8 cellular contexts compared by ENCODE assay signal in the genomic region with DNA sequence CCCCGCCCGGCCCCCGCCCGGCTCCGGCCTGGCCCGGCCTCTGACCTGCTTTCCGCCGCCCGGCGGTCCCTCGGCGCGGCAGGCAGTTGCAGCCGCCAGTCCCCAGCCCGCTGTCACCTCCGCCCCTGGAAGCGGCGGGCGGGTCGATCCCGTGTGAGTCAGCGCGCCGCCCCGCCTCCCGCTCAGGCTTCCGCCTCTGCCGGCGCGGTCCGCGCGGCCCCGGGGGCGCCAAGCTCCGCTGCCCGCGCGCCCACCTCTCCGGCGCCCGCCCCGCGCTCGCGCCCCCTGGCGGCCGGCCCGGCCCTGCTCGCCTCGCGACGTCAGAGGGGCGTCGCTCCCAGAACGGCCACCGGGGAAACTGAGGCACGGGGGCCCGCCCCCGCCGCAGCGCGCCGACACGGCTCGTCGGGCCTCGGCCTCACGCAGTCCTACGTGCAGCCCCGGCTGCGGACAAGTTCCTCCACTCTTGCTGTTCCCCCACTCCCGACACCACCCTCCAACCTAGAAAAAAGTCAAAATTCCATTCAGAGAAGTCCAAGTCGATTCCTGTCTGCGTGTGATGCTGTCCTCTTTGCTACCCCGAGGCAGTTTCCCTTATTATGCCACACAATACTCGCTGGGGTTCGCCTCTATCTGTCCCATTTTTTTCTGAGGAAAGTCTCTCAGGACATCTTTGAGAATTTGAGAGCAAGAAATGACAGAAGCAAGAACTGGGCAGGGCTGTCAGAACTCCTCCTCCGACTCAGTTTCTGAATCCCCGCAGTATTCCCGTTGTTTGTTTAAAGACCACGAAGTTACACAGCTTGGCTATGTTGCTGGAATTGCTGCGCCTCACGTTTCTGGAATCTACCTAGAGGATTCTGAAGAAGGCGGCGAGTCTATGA. TPM values are rescaled to one million over a fixed set of nuclear protein-coding genes. Genes with fewer than 3 reads are reported as not detected.
DNase-seq lines count a peak whose midpoint lies in the region; ATAC-seq and TF ChIP-seq lines count a peak whose summit lies in the region.

A gene with protein sequence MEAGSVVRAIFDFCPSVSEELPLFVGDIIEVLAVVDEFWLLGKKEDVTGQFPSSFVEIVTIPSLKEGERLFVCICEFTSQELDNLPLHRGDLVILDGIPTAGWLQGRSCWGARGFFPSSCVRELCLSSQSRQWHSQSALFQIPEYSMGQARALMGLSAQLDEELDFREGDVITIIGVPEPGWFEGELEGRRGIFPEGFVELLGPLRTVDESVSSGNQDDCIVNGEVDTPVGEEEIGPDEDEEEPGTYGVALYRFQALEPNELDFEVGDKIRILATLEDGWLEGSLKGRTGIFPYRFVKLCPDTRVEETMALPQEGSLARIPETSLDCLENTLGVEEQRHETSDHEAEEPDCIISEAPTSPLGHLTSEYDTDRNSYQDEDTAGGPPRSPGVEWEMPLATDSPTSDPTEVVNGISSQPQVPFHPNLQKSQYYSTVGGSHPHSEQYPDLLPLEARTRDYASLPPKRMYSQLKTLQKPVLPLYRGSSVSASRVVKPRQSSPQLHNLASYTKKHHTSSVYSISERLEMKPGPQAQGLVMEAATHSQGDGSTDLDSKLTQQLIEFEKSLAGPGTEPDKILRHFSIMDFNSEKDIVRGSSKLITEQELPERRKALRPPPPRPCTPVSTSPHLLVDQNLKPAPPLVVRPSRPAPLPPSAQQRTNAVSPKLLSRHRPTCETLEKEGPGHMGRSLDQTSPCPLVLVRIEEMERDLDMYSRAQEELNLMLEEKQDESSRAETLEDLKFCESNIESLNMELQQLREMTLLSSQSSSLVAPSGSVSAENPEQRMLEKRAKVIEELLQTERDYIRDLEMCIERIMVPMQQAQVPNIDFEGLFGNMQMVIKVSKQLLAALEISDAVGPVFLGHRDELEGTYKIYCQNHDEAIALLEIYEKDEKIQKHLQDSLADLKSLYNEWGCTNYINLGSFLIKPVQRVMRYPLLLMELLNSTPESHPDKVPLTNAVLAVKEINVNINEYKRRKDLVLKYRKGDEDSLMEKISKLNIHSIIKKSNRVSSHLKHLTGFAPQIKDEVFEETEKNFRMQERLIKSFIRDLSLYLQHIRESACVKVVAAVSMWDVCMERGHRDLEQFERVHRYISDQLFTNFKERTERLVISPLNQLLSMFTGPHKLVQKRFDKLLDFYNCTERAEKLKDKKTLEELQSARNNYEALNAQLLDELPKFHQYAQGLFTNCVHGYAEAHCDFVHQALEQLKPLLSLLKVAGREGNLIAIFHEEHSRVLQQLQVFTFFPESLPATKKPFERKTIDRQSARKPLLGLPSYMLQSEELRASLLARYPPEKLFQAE (N-terminal part only) (minus strand): TSS at position 155 of the 884 bp plus-strand sequence. CDS start 37,823 bp downstream, outside the sequence.

- intact Hi-C loops in lower leg skin (cut with DNase I; ENCODE audit: low total_unique reads): no loop called here

- DNase-seq in AG08396 (ENCODE audit: low spot score) (peak; percentile 97), NCI-H446 treated with DMSO at 0.1 percent for 48 hours (lab: John Stamatoyannopoulos, UW) (peak; percentile 42), lower leg skin (ENCODE audit: low spot score in 2 of 2) (peak; percentile 64 to 95)
- DNase-seq in activated CD4-positive, alpha-beta T cell treated with anti-CD3 and anti-CD28 coated beads, Interleukin-2, amount 50 U/mL, for 48 hours: peak; percentile 80 to 83
- DNase-seq in stimulated activated CD4-positive, alpha-beta T cell treated with anti-CD3 and anti-CD28 coated beads, Interleukin-4, amount 100 ng/mL, for 4 hours: peak; percentile 83 to 84

- whole genome bisulfite sequencing in lower leg skin, 2 donors: 2 to 5% methylated on average over 14 to 46 of the region's 86 CpGs

- no peaks in the 10 kb centered on the region for H3K36me3 ChIP-seq in duodenal mucosa (ENCODE audit: control insufficient read depth in 1 of 2, insufficient read depth in 2 of 2, low read length in 2 of 2)

- H3K9me3 ChIP-seq in duodenal mucosa (ENCODE audit: control insufficient read depth in 1 of 2, low read length in 2 of 2): no peaks in the 10 kb centered on the region

- TF ChIP-seq POLR2A in GM18526 (IDR thresholded peaks at IDR 0.05; ENCODE audit: extremely low read depth, insufficient read length) (peak; percentile 43), lower leg skin (IDR thresholded peaks at IDR 0.05) (no peak)

- H3K9ac ChIP-seq in duodenal mucosa (ENCODE audit: low read depth in 1 of 2, low read length in 2 of 2): peak within 1 kb of the TSS; percentile 88

- H3K4me1 ChIP-seq in duodenal mucosa (ENCODE audit: control insufficient read depth in 1 of 2, insufficient read depth in 2 of 2, low read length in 2 of 2): peaks cover 22 to 33% of the 10 kb centered on the region in 2 donors

- peak; percentile 61 for ATAC-seq in HG03064 (IDR thresholded peaks at IDR 0.05; ENCODE audit: low read depth, unreplicated experiment)

- peak within 1 kb of the TSS; percentile 96 to 99 for H3K4me3 ChIP-seq in duodenal mucosa (ENCODE audit: low read depth in 1 of 2, low read length in 2 of 2)
- H3K4me3 ChIP-seq in lower leg skin (ENCODE audit: low read depth, poor library complexity, severe bottlenecking): peak within 1 kb of the TSS; percentile 78

- no peaks in the 10 kb centered on the region for H3K27me3 ChIP-seq in duodenal mucosa (ENCODE audit: control insufficient read depth in 1 of 2, insufficient read depth in 2 of 2, low read length in 2 of 2)

- TF ChIP-seq CTCF in lower leg skin (IDR thresholded peaks at IDR 0.05): no peak

- H3K27ac ChIP-seq in duodenal mucosa (ENCODE audit: low read depth, low read length): peak within 1 kb of the TSS; percentile 67

RNA-seq across cellular contexts. Expression of the gene that starts here (rescaled TPM):
- 10 to 100 TPM; 39.8 to 78.0 (median 61.9) TPM for total RNA-seq in lower leg skin

Comparison
In these comparisons a context has a peak if more than half of its experiments do, and no peak if none do; other contexts are left out.
1. Peak in every context shown above with its lines: DNase-seq, ATAC-seq, H3K4me3 ChIP-seq and H3K27ac ChIP-seq.
2. DNase-seq: peak in every context shown above with its lines; median percentile 97 in AG08396; 84 in stimulated activated CD4-positive, alpha-beta T cell treated with anti-CD3 and anti-CD28 coated beads, Interleukin-4, amount 100 ng/mL, for 4 hours; 82 in activated CD4-positive, alpha-beta T cell treated with anti-CD3 and anti-CD28 coated beads, Interleukin-2, amount 50 U/mL, for 48 hours; 80 in lower leg skin; 42 in NCI-H446 treated with DMSO at 0.1 percent for 48 hours.